In genomic region chr1:172351347-172351746, GRCh38 we compare ENCODE assay signal across 2 cellular contexts.
A peak's percentile ranks its signal among the peaks of the same experiment; 100 is the strongest.
TF ChIP-seq lines count a peak whose summit lies in the region.

No MANE protein-coding gene starts in this region.

TF ChIP-seq in IMR-90, 13 proteins besides CTCF, POLR2A, EP300 and RAD21:
- TF ChIP-seq MAFK (IDR thresholded peaks at IDR 0.05; ENCODE audit: low read depth, low read length) (peak; percentile 74), SMC3 (IDR thresholded peaks at IDR 0.05; ENCODE audit: low read depth, low read length) (no peak)

TF ChIP-seq in GM12878, 131 proteins besides CTCF, POLR2A, EP300 and RAD21:
- TF ChIP-seq CHD2 (IDR thresholded peaks at IDR 0.05; ENCODE audit: borderline replicate concordance, low read depth, low read length) (no peak), CUX1 (IDR thresholded peaks at IDR 0.05; ENCODE audit: insufficient replicate concordance, low read depth, low read length) (no peak), ZZZ3 (IDR thresholded peaks at IDR 0.05; ENCODE audit: control insufficient read depth, insufficient read length, low read depth) (no peak), PKNOX1 (IDR thresholded peaks at IDR 0.05) (no peak), CHD4 (IDR thresholded peaks at IDR 0.05) (no peak), NFIC (IDR thresholded peaks at IDR 0.05; ENCODE audit: low read depth, low read length) (no peak), BCL3 (IDR thresholded peaks at IDR 0.05; ENCODE audit: borderline replicate concordance, insufficient read depth, low read depth, low read length, poor library complexity, severe bottlenecking) (no peak)
TF ChIP-seq in GM12878: peak in this region for 0.
